16 cellular contexts compared by ENCODE assay signal in the genomic region with DNA sequence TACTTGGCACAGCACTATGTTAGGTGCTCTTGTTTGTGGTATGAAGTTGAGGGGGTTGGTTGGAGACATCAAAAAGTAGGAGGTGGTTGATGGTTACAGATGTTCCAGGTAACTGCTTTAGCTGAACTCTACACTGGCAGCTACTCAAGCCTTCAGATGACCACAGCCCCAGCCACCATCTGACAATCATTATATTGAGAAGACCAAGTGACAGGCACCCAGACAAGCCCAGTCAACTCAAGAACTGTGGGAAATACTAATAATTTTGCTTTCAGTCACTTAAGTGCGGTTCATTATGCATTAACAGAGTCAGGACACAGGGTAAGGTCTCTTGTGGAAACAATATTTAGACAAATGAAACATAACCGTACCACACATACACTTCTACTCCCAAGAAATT. TPM values are rescaled to one million over a fixed set of nuclear protein-coding genes. Genes with fewer than 3 reads are reported as not detected.
DNase-seq lines count a peak whose midpoint lies in the region; ATAC-seq lines count a peak whose summit lies in the region.
"Had no signal": no experiment of that assay in that cellular context is flagged by ENCODE, and none has a peak within 500 bp of the region (broad histone marks: within the 10 kb centered on the region; RNA-seq: fewer than 3 reads in every experiment).

No MANE protein-coding gene starts in this region.

- no peaks in the 10 kb centered on the region for H3K9me3 Mint-ChIP-seq in T-helper 2 cell treated with Interferon-gamma antibody and Interleukin-4, amounts not matched to agents 5 μg/mL and 100 μg/mL, for 36 hours
- no peaks in the 10 kb centered on the region for H3K9me3 Mint-ChIP-seq in activated CD4-positive, alpha-beta T cell treated with anti-CD3 and anti-CD28 coated beads, Interleukin-2, amount 10 ng/mL, durations not matched to agents 7 days and 5 days
- H3K9me3 Mint-ChIP-seq: activated CD4-positive, alpha-beta memory T cell treated with anti-CD3 and anti-CD28 coated beads for 36 hours; immature natural killer cell; nephron had no signal

- no peaks in the 10 kb centered on the region for H3K4me1 Mint-ChIP-seq in T-helper 2 cell treated with Interferon-gamma antibody and Interleukin-4, amounts not matched to agents 5 μg/mL and 100 μg/mL, for 36 hours (ENCODE audit: low read depth)
- no peaks in the 10 kb centered on the region for H3K4me1 Mint-ChIP-seq in activated CD4-positive, alpha-beta T cell treated with anti-CD3 and anti-CD28 coated beads, Interleukin-2, amount 10 ng/mL, durations not matched to agents 7 days and 5 days
- H3K4me1 Mint-ChIP-seq: immature natural killer cell had no signal

- no peaks in the 10 kb centered on the region for H3K36me3 Mint-ChIP-seq in T-helper 2 cell treated with Interferon-gamma antibody and Interleukin-4, amounts not matched to agents 5 μg/mL and 100 μg/mL, for 36 hours (ENCODE audit: low read depth)
- no peaks in the 10 kb centered on the region for H3K36me3 Mint-ChIP-seq in activated CD4-positive, alpha-beta T cell treated with anti-CD3 and anti-CD28 coated beads, Interleukin-2, amount 10 ng/mL, durations not matched to agents 7 days and 5 days (ENCODE audit: low read depth)
- H3K36me3 Mint-ChIP-seq: activated CD4-positive, alpha-beta memory T cell treated with anti-CD3 and anti-CD28 coated beads for 36 hours; immature natural killer cell had no signal

- DNase-seq in T-helper 2 cell treated with Interferon-gamma antibody and Interleukin-4, amounts not matched to agents 5 μg/mL and 100 μg/mL, for 36 hours (ENCODE audit: low spot score): no peak
- DNase-seq in GDM1 (lab: John Stamatoyannopoulos, UW): no peak
- no peak for DNase-seq in activated CD4-positive, alpha-beta T cell treated with anti-CD3 and anti-CD28 coated beads, Interleukin-2, amount 10 ng/mL, durations not matched to agents 7 days and 5 days
- no peak for DNase-seq in superior temporal gyrus (ENCODE audit: extremely low spot score)
- DNase-seq: activated CD4-positive, alpha-beta memory T cell treated with anti-CD3 and anti-CD28 coated beads for 36 hours; AML-193; aorta; DMS153; immature natural killer cell; mammary epithelial cell; NCI-H1092 treated with DMSO at 0.1 percent for 48 hours had no signal

- no peak overlapping the region for H3K27ac Mint-ChIP-seq in T-helper 2 cell treated with Interferon-gamma antibody and Interleukin-4, amounts not matched to agents 5 μg/mL and 100 μg/mL, for 36 hours
- no peak overlapping the region for H3K27ac Mint-ChIP-seq in activated CD4-positive, alpha-beta T cell treated with anti-CD3 and anti-CD28 coated beads, Interleukin-2, amount 10 ng/mL, durations not matched to agents 7 days and 5 days
- H3K27ac Mint-ChIP-seq: activated CD4-positive, alpha-beta memory T cell treated with anti-CD3 and anti-CD28 coated beads for 36 hours; immature natural killer cell; nephron had no signal

- H3K27me3 Mint-ChIP-seq in T-helper 2 cell treated with Interferon-gamma antibody and Interleukin-4, amounts not matched to agents 5 μg/mL and 100 μg/mL, for 36 hours (ENCODE audit: low read depth): peaks cover under 1% of the 10 kb centered on the region
- H3K27me3 Mint-ChIP-seq in activated CD4-positive, alpha-beta T cell treated with anti-CD3 and anti-CD28 coated beads, Interleukin-2, amount 10 ng/mL, durations not matched to agents 7 days and 5 days: peaks cover 2% of the 10 kb centered on the region

- POLR2A ChIA-PET in activated CD4-positive, alpha-beta T cell treated with anti-CD3 and anti-CD28 coated beads, Interleukin-2, amount 10 ng/mL, durations not matched to agents 7 days and 5 days (lab: Charles Lee): no interaction called here

- H3K4me3 Mint-ChIP-seq in T-helper 2 cell treated with Interferon-gamma antibody and Interleukin-4, amounts not matched to agents 5 μg/mL and 100 μg/mL, for 36 hours: no peak overlapping the region
- H3K4me3 Mint-ChIP-seq in activated CD4-positive, alpha-beta T cell treated with anti-CD3 and anti-CD28 coated beads, Interleukin-2, amount 10 ng/mL, durations not matched to agents 7 days and 5 days: no peak overlapping the region
- H3K4me3 Mint-ChIP-seq: activated CD4-positive, alpha-beta memory T cell treated with anti-CD3 and anti-CD28 coated beads for 36 hours; immature natural killer cell; nephron had no signal

- CTCF ChIA-PET in activated CD4-positive, alpha-beta T cell treated with anti-CD3 and anti-CD28 coated beads, Interleukin-2, amount 10 ng/mL, durations not matched to agents 7 days and 5 days (lab: Charles Lee): no interaction called here

- ATAC-seq in GM19025 (IDR thresholded peaks at IDR 0.05; ENCODE audit: low read depth, unreplicated experiment): peak; percentile 91
- ATAC-seq in GM21529 (IDR thresholded peaks at IDR 0.05; ENCODE audit: unreplicated experiment): peak; percentile 80
- peak; percentile 92 for ATAC-seq in HG02981 (IDR thresholded peaks at IDR 0.05; ENCODE audit: unreplicated experiment)
- peak; percentile 65 for ATAC-seq in HG03520 (IDR thresholded peaks at IDR 0.05; ENCODE audit: unreplicated experiment)

RNA-seq across cellular contexts. Expression of gene SLIT3, which starts 38.9 kb away (rescaled TPM):
- under 1 TPM in 1 of 2 experiments, not detected in 1; 0.15 TPM for total RNA-seq in activated CD4-positive, alpha-beta T cell treated with anti-CD3 and anti-CD28 coated beads, Interleukin-2, amount 10 ng/mL, durations not matched to agents 7 days and 5 days
